Comparison of ENCODE assay signal across 8 cellular contexts in genomic region chr2:205563646-205564045, GRCh38.
DNase-seq lines count a peak whose midpoint lies in the region; ATAC-seq and TF ChIP-seq lines count a peak whose summit lies in the region.

No MANE protein-coding gene starts in this region.

- CTCF ChIA-PET in WTC11 (lab: Charles Lee), result no interaction called here

- H3K4me3 Mint-ChIP-seq in GM23338 (no peak overlapping the region), WTC11 (no peak overlapping the region)

- H3K27ac ChIP-seq in GM23338 (ENCODE audit: low read depth), result no peak overlapping the region

- H3K4me3 ChIP-seq in BE2C (ENCODE audit: low read depth, low read length) (no peak overlapping the region), GM23338 (no peak overlapping the region)

- H3F3A ChIP-seq in GM23338 (replicated peaks; ENCODE audit: low read depth), result no peaks in the 10 kb centered on the region

- H3K4me1 ChIP-seq in BE2C, result no peaks in the 10 kb centered on the region
- H3K4me1 ChIP-seq in GM23338 (ENCODE audit: insufficient read depth), result no peaks in the 10 kb centered on the region

- no peaks in the 10 kb centered on the region for H3K27me3 ChIP-seq in BE2C
- H3K27me3 ChIP-seq in GM23338 (ENCODE audit: insufficient read depth), result no peaks in the 10 kb centered on the region

- no peaks in the 10 kb centered on the region for H3K36me3 ChIP-seq in BE2C
- H3K36me3 ChIP-seq in GM23338 (ENCODE audit: insufficient read depth), result no peaks in the 10 kb centered on the region

- no peak overlapping the region for H3K4me2 ChIP-seq in GM23338

- H2AFZ ChIP-seq in GM23338, result no peak overlapping the region

- H3K79me2 ChIP-seq in GM23338 (replicated peaks; ENCODE audit: insufficient read depth), result no peaks in the 10 kb centered on the region

- H3K27ac Mint-ChIP-seq in GM23338, result 0 out of 2 replicates have a peak overlapping the region, but pooled peaks have one; percentile 13
- H3K27ac Mint-ChIP-seq in WTC11, result 0 out of 2 replicates have a peak overlapping the region, but pooled peaks have one; percentile 9

- POLR2A ChIA-PET in WTC11 (lab: Charles Lee), result no interaction called here

- peak; percentile 56 for DNase-seq in BE2C
- peak; percentile 87 for DNase-seq in GM23338 (ENCODE audit: low spot score)
- DNase-seq in WTC11 (ENCODE audit: low spot score), result peak; percentile 81
- DNase-seq in iPS-NIHi7 (ENCODE audit: extremely low spot score), result peak; percentile 85
- no peak for DNase-seq in mesenteric fat pad (ENCODE audit: low spot score)
- no peak for DNase-seq in COLO829 (ENCODE audit: low spot score)

- no peaks in the 10 kb centered on the region for H4K20me1 ChIP-seq in GM23338 (replicated peaks; ENCODE audit: insufficient read depth)

- TF ChIP-seq CTCF in BE2C (IDR thresholded peaks at IDR 0.05; ENCODE audit: low read depth, low read length), result peak; percentile 69
- TF ChIP-seq CTCF in GM23338 (conservative IDR thresholded peaks at IDR 0.05; ENCODE audit: low read depth in 2 of 2), result peak; percentile 90 to 96
- peak; percentile 88 for TF ChIP-seq CTCF in WTC11 (IDR thresholded peaks at IDR 0.05)

- H3K9me3 ChIP-seq in BE2C, result no peaks in the 10 kb centered on the region

- H3K36me3 Mint-ChIP-seq in GM23338 (ENCODE audit: low read depth) (peaks cover under 1% of the 10 kb centered on the region; the same call in 1 of the 3 replicates), WTC11 (no peaks in the 10 kb centered on the region)

- ATAC-seq in GM23338 (peak; percentile 99), WTC11 (peak; percentile 97), GM21526 (IDR thresholded peaks at IDR 0.05; ENCODE audit: low FRiP score, unreplicated experiment) (no peak), esophagus mucosa (no peak)

- H3K27me3 Mint-ChIP-seq in GM23338 (ENCODE audit: insufficient read depth, low read depth, poor library complexity) (no peaks in the 10 kb centered on the region), WTC11 (ENCODE audit: low read depth) (no peaks in the 10 kb centered on the region)

- peaks cover 7% of the 10 kb centered on the region for H3K4me1 Mint-ChIP-seq in GM23338
- H3K4me1 Mint-ChIP-seq in WTC11, result peaks cover 13% of the 10 kb centered on the region

- H3K9me3 Mint-ChIP-seq in GM23338 (no peaks in the 10 kb centered on the region), WTC11 (no peaks in the 10 kb centered on the region)

- peaks cover 4% of the 10 kb centered on the region; the same call in 1 of the 2 replicates for H3K9me2 ChIP-seq in GM23338 (ENCODE audit: insufficient read depth)

TF ChIP-seq in GM23338, 12 proteins besides CTCF, POLR2A, EP300 and RAD21 (continues in another document):
- TF ChIP-seq ZNF114 (CRISPR knock-in tag; IDR thresholded peaks at IDR 0.05) (no peak), NANOG (IDR thresholded peaks at IDR 0.05; ENCODE audit: borderline replicate concordance) (no peak), EZH2phosphoT487 (IDR thresholded peaks at IDR 0.05; ENCODE audit: unreplicated experiment) (no peak), CREB1 (CRISPR knock-in tag; IDR thresholded peaks at IDR 0.05; ENCODE audit: low read depth) (no peak), JUNB (IDR thresholded peaks at IDR 0.05; ENCODE audit: unreplicated experiment) (no peak), POLR2AphosphoS5 (IDR thresholded peaks at IDR 0.05; ENCODE audit: low read depth) (no peak), REST (IDR thresholded peaks at IDR 0.05; ENCODE audit: unreplicated experiment) (no peak), ZNF331 (CRISPR knock-in tag; IDR thresholded peaks at IDR 0.05; ENCODE audit: low read depth) (no peak), EZH2 (IDR thresholded peaks at IDR 0.05; ENCODE audit: low read depth, unreplicated experiment) (no peak), STAT1 (IDR thresholded peaks at IDR 0.05; ENCODE audit: unreplicated experiment) (no peak)

TF ChIP-seq in WTC11, 78 proteins besides CTCF, POLR2A, EP300 and RAD21:
- TF ChIP-seq ZNF425 (CRISPR knock-in tag; conservative IDR thresholded peaks at IDR 0.05), result no peak
- no peak for TF ChIP-seq HMGA2 (CRISPR knock-in tag; IDR thresholded peaks at IDR 0.05)
- no peak for TF ChIP-seq ZNF532 (CRISPR knock-in tag; IDR thresholded peaks at IDR 0.05; ENCODE audit: borderline replicate concordance)
- TF ChIP-seq RORB (CRISPR knock-in tag; IDR thresholded peaks at IDR 0.05), result no peak
- no peak for TF ChIP-seq CREM (CRISPR knock-in tag; IDR thresholded peaks at IDR 0.05)
- no peak for TF ChIP-seq ZMAT4 (CRISPR knock-in tag; IDR thresholded peaks at IDR 0.05)
- no peak for TF ChIP-seq E2F5 (CRISPR knock-in tag; IDR thresholded peaks at IDR 0.05)
- TF ChIP-seq ATF6 (CRISPR knock-in tag; IDR thresholded peaks at IDR 0.05), result no peak
- no peak for TF ChIP-seq ELF4 (CRISPR knock-in tag; IDR thresholded peaks at IDR 0.05; ENCODE audit: low read depth)
- no peak for TF ChIP-seq ZNF423 (CRISPR knock-in tag; IDR thresholded peaks at IDR 0.05)
- no peak for TF ChIP-seq MXD4 (CRISPR knock-in tag; IDR thresholded peaks at IDR 0.05; ENCODE audit: borderline replicate concordance)

Comparison
In these comparisons a context has a peak if more than half of its experiments do, and no peak if none do; other contexts are left out.
1. DNase-seq: peak in BE2C (single experiment), GM23338 (single experiment), WTC11 (single experiment) and iPS-NIHi7 (single experiment); none in mesenteric fat pad (single experiment) and COLO829 (single experiment).
2. ATAC-seq: peak in GM23338 (single experiment) and WTC11 (single experiment); none in GM21526 (single experiment) and esophagus mucosa (single experiment).
3. Peak in every context shown above with its lines, with median percentiles within 50 percentile points of each other: CTCF ChIP-seq.